8 cellular contexts compared by ENCODE assay signal in genomic region chr6:125310994-125311649, GRCh38. TPM values are rescaled to one million over a fixed set of nuclear protein-coding genes. Genes with fewer than 3 reads are reported as not detected.
A peak's percentile ranks its signal among the peaks of the same experiment; 100 is the strongest.
DNase-seq lines count a peak whose midpoint lies in the region; ATAC-seq and TF ChIP-seq lines count a peak whose summit lies in the region.

No MANE protein-coding gene starts in this region.

- no peak overlapping the region for H3K27ac Mint-ChIP-seq in activated CD8-positive, alpha-beta T cell treated with anti-CD3 and anti-CD28 coated beads for 36 hours

- peaks cover 10% of the 10 kb centered on the region for H3K27me3 Mint-ChIP-seq in activated CD8-positive, alpha-beta T cell treated with anti-CD3 and anti-CD28 coated beads for 36 hours

- no peaks in the 10 kb centered on the region for H3K9me3 Mint-ChIP-seq in activated CD8-positive, alpha-beta T cell treated with anti-CD3 and anti-CD28 coated beads for 36 hours

- H3K9me3 ChIP-seq in heart right ventricle, result no peaks in the 10 kb centered on the region

- DNase-seq in DMS 273 (lab: John Stamatoyannopoulos, UW; ENCODE audit: unreplicated experiment) (peak; percentile 82), NCI-H2196 (lab: John Stamatoyannopoulos, UW; ENCODE audit: unreplicated experiment) (peak; percentile 67), heart right ventricle (peak in 1 of 2 donors; percentile 47), retina (peak; percentile 75), HK-2 (ENCODE audit: unreplicated experiment) (no peak)
- DNase-seq in activated CD8-positive, alpha-beta T cell treated with anti-CD3 and anti-CD28 coated beads for 36 hours, result peak; percentile 11

- CTCF ChIA-PET in activated CD8-positive, alpha-beta T cell treated with anti-CD3 and anti-CD28 coated beads for 36 hours (lab: Charles Lee), result interaction anchor here (0.6 to 5.8 kb wide), 26 partner anchors 8 to 663 kb away, joined by 3 to 50 read pairs (median 4); partner anchors contain the start of gene HDDC2

- H3K27me3 ChIP-seq in heart right ventricle, result peaks cover 0 to 12% (median 0%) of the 10 kb centered on the region in 7 donors

- no peak overlapping the region for H3K27ac ChIP-seq in heart right ventricle

- H3K4me1 Mint-ChIP-seq in activated CD8-positive, alpha-beta T cell treated with anti-CD3 and anti-CD28 coated beads for 36 hours (ENCODE audit: low read depth), result peaks cover 8% of the 10 kb centered on the region

- 47 to 51% methylated on average over 7 of the region's 7 CpGs for WGBS in heart right ventricle, 2 donors

- TF ChIP-seq CTCF in activated CD8-positive, alpha-beta T cell treated with anti-CD3 and anti-CD28 coated beads for 36 hours (IDR thresholded peaks at IDR 0.05), result peak; percentile 80
- TF ChIP-seq CTCF in heart right ventricle (IDR thresholded peaks at IDR 0.05), result peak; percentile 70 to 89 (median 82)

- no peaks in the 10 kb centered on the region for H3K36me3 ChIP-seq in heart right ventricle

- POLR2A ChIA-PET in activated CD8-positive, alpha-beta T cell treated with anti-CD3 and anti-CD28 coated beads for 36 hours (lab: Charles Lee), result interaction anchor here (1.2 kb wide), 1 partner anchor 9 kb away, joined by 4 read pairs; the partner anchor contains the start of gene HDDC2

- no peak overlapping the region for H3K4me3 Mint-ChIP-seq in activated CD8-positive, alpha-beta T cell treated with anti-CD3 and anti-CD28 coated beads for 36 hours

- no peak overlapping the region for H3K4me3 ChIP-seq in heart right ventricle

- intact Hi-C loops in activated CD8-positive, alpha-beta T cell treated with anti-CD3 and anti-CD28 coated beads for 36 hours (cut with micrococcal nuclease), result loop anchor here (1.0 to 10.0 kb wide), 3 partner anchors 444 to 664 kb away; no protein-coding TSS in a partner anchor
- intact Hi-C loops in heart right ventricle (cut with DNase I), result loop anchor here (1.0 to 10.0 kb wide), 12 partner anchors 134 to 664 kb away; partner anchors contain the start of gene HINT3 (in 3 of the 10)

- ATAC-seq in GM19324 (IDR thresholded peaks at IDR 0.05; ENCODE audit: low FRiP score, unreplicated experiment) (peak; percentile 49), HG03139 (IDR thresholded peaks at IDR 0.05; ENCODE audit: unreplicated experiment) (peak; percentile 67), heart right ventricle (peak; percentile 73 to 87 (median 82))
- ATAC-seq in activated CD8-positive, alpha-beta T cell treated with anti-CD3 and anti-CD28 coated beads for 36 hours, result peak; percentile 89

- H3K36me3 Mint-ChIP-seq in activated CD8-positive, alpha-beta T cell treated with anti-CD3 and anti-CD28 coated beads for 36 hours (ENCODE audit: low read depth), result no peaks in the 10 kb centered on the region

- H3K4me1 ChIP-seq in heart right ventricle, result peaks cover 0 to 16% (median 0%) of the 10 kb centered on the region in 9 donors

RNA-seq across cellular contexts. Expression of gene HDDC2, which starts 9.4 kb away (rescaled TPM):
- total RNA-seq in activated CD8-positive, alpha-beta T cell treated with anti-CD3 and anti-CD28 coated beads for 36 hours, result 100 to 1,000 TPM; 119 to 121 TPM
- total RNA-seq in heart right ventricle, result 100 to 1,000 TPM in 5 of 10 donors, 10 to 100 TPM in 5; 70.9 to 107 (median 95.1) TPM
- 100 to 1,000 TPM; 103 TPM for polyA plus RNA-seq in heart right ventricle
